Comparison of ENCODE assay signal across 21 cellular contexts in the genomic region with DNA sequence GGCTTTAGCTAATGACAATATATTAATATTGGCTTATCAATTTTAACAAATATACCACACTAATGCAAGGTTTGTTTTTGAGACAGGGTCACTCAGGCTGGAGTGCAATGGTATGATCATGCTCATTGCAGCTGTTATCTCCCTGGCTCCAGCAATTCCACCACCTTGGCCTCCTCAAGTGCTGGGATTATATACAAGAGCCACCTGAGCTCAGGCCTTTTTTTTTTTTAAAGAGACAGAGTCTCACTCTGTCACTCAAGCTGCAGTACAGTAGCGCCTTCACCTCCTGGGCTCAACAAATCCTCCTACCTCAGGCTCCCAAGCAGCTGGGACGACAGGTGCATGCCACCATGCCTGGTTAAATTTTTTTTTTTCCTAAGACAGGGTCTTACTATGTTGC.
"Had no signal": no experiment of that assay in that cellular context is flagged by ENCODE, and none has a peak within 500 bp of the region (broad histone marks: within the 10 kb centered on the region; RNA-seq: fewer than 3 reads in every experiment).

No MANE protein-coding gene starts in this region.

- ATAC-seq: heart right ventricle; left lobe of liver; naive thymus-derived CD8-positive, alpha-beta T cell; stimulated activated naive CD8-positive, alpha-beta T cell treated with anti-CD3 and anti-CD28 coated beads, Interleukin-15, Interleukin-2, amounts not matched to agents 100 U/mL and 50 U/mL, for 24 hours had no signal

- H3K27ac ChIP-seq: colonic mucosa, heart right ventricle, neutrophil, right atrium auricular region, suprapubic skin, thyroid gland had no signal

- H3K4me1 ChIP-seq: colonic mucosa, right atrium auricular region had no signal

- H3K4me3 Mint-ChIP-seq: endodermal cell; naive thymus-derived CD8-positive, alpha-beta T cell; type B pancreatic cell had no signal

- FAIRE-seq: endothelial cell of umbilical vein, small intestine, urothelium cell line had no signal

- H3K27me3 Mint-ChIP-seq: naive thymus-derived CD8-positive, alpha-beta T cell; type B pancreatic cell had no signal

- H3K4me1 Mint-ChIP-seq: endodermal cell had no signal

- H3K27me3 ChIP-seq: colonic mucosa, heart right ventricle, neutrophil, right atrium auricular region, suprapubic skin, thyroid gland had no signal

- H3K4me3 ChIP-seq: colonic mucosa, heart right ventricle, right atrium auricular region, suprapubic skin, thyroid gland had no signal

- H3K27ac Mint-ChIP-seq: endodermal cell, type B pancreatic cell had no signal

- H3K9me3 Mint-ChIP-seq: naive thymus-derived CD8-positive, alpha-beta T cell had no signal

- H3K9me3 ChIP-seq: colonic mucosa, heart right ventricle, neutrophil, right atrium auricular region, suprapubic skin, thyroid gland had no signal

- DNase-seq: colonic mucosa; dermis blood vessel endothelial cell; endodermal cell; erythroblast; foreskin melanocyte; heart right ventricle; hypothalamus; kidney glomerular epithelial cell; mammary epithelial cell; naive thymus-derived CD8-positive, alpha-beta T cell; small intestine; stimulated activated CD4-positive, alpha-beta T cell treated with anti-CD3 and anti-CD28 coated beads, Interleukin-12 subunit alpha, Interleukin-12 subunit beta, amount 100 ng/mL, for 4 hours; stimulated activated naive CD8-positive, alpha-beta T cell treated with anti-CD3 and anti-CD28 coated beads, Interleukin-15, Interleukin-2, amounts not matched to agents 100 U/mL and 50 U/mL, for 24 hours; thyroid gland had no signal
